Comparison of ENCODE assay signal across 9 cellular contexts in the genomic region with DNA sequence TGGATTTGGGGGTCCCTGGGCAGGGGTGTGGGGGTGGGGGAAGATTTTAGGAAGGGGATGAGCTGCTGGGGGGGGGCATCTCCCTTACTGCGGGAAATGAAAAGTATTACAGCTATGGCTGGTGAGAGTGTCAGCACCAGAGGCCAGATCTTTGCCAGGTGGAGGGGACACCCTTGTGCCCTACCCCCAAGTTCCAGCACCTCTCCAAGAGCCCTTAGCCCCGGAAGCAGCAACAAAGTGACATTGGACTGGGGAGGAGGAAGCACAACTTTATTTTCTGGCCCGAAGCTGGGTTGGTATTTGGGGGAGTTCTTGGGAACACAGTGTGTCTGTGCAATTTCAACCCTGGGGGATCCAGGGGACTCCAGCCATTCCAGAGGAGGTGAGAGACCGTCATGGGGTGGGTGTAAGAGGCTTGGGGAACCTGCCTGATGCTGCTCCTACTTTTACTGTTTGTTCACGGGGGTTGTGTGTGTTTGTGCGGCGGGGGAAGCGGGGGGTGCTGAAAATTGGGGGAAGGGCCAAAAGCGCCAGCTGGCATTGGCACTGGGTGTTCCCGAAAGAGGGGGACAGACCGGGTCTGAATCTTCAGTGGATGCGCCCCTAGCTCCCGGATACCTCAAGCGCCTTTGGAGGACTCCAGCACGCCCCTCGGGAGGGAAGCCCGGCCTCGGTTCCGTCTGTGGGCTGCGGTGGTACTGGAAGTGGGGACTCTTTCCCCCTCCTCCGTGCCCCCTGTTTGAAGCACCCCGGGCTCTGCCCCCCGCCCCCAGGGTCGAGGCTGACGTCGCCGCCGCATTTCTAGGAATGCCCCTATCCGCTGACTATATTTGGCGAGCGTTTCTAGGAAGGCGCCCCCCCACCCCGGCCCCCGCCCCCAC.
A peak's percentile ranks its signal among the peaks of the same experiment; 100 is the strongest.
DNase-seq lines count a peak whose midpoint lies in the region; ATAC-seq, FAIRE-seq and TF ChIP-seq lines count a peak whose summit lies in the region.
"Had no signal": no experiment of that assay in that cellular context is flagged by ENCODE, and none has a peak within 500 bp of the region (broad histone marks: within the 10 kb centered on the region; RNA-seq: fewer than 3 reads in every experiment).

No MANE protein-coding gene starts in this region.

- intact Hi-C loops in stomach (cut with DNase I; ENCODE audit: low total_unique reads) = no loop called here

- H3K27ac ChIP-seq in astrocyte (ENCODE audit: low read depth, low read length) (no peak overlapping the region), stomach (peak overlapping the region; percentile 68 to 86 (median 84))

- H3K4me1 Mint-ChIP-seq in astrocyte (ENCODE audit: low read depth, unreplicated experiment) (peaks cover 21% of the 10 kb centered on the region), immature natural killer cell (peaks cover 18 to 20% of the 10 kb centered on the region in 2 donors)

- peaks cover 33% of the 10 kb centered on the region for H3K79me2 ChIP-seq in astrocyte (ENCODE audit: insufficient read depth, low read length)

- no peaks in the 10 kb centered on the region for H3K9me3 Mint-ChIP-seq in astrocyte (ENCODE audit: unreplicated experiment)
- no peaks in the 10 kb centered on the region for H3K9me3 Mint-ChIP-seq in immature natural killer cell

- DNase-seq in NCI-H146 (lab: John Stamatoyannopoulos, UW) (peak; percentile 39), NCI-H146 treated with DMSO at 0.1 percent for 48 hours (lab: John Stamatoyannopoulos, UW; ENCODE audit: unreplicated experiment) (no peak), LNCaP clone FGC (ENCODE audit: low read depth) (no peak), astrocyte (ENCODE audit: low read depth) (no peak), immature natural killer cell (no peak), stomach (peak; percentile 42), COLO829 (ENCODE audit: low spot score) (no peak)

- H3K4me3 Mint-ChIP-seq in astrocyte (ENCODE audit: unreplicated experiment) (peak overlapping the region; percentile 82), immature natural killer cell (peak overlapping the region; percentile 67 to 85 (median 79))

- H3K36me3 Mint-ChIP-seq in astrocyte (ENCODE audit: low read depth, unreplicated experiment) = no peaks in the 10 kb centered on the region
- H3K36me3 Mint-ChIP-seq in immature natural killer cell = no peaks in the 10 kb centered on the region

- peak overlapping the region; percentile 73 for H3K9ac ChIP-seq in astrocyte (ENCODE audit: low read length)

- TF ChIP-seq EP300 in stomach (IDR thresholded peaks at IDR 0.05) = no peak

- H4K20me1 ChIP-seq in astrocyte (ENCODE audit: insufficient read depth, low read length) = peaks cover 30% of the 10 kb centered on the region

- H3K4me3 ChIP-seq in LNCaP clone FGC (ENCODE audit: low read depth, low read length) (peak overlapping the region; percentile 56), astrocyte (ENCODE audit: insufficient read depth, low read depth, low read length) (peak overlapping the region; percentile 58), stomach (peak overlapping the region; percentile 82 to 98 (median 94))

- TF ChIP-seq CTCF in LNCaP clone FGC (IDR thresholded peaks at IDR 0.05; ENCODE audit: control insufficient read depth, extremely low read depth, insufficient read depth) (no peak), astrocyte (IDR thresholded peaks at IDR 0.05; ENCODE audit: insufficient read depth, low read depth, low read length) (no peak), stomach (IDR thresholded peaks at IDR 0.05) (no peak)

- 0 to 3% (median 1%) methylated on average over 13 to 34 of the region's 34 CpGs for WGBS in stomach, 5 donors

- H3K4me1 ChIP-seq in astrocyte (ENCODE audit: insufficient read depth, low read length) = peaks cover 6% of the 10 kb centered on the region
- H3K4me1 ChIP-seq in stomach = peaks cover 21 to 50% (median 34%) of the 10 kb centered on the region in 4 donors

- H3K27me3 ChIP-seq in astrocyte (ENCODE audit: insufficient read depth, low read length) = no peaks in the 10 kb centered on the region
- peaks cover 0 to 32% (median 0%) of the 10 kb centered on the region in 3 donors for H3K27me3 ChIP-seq in stomach

- peak overlapping the region; percentile 94 for H3K4me2 ChIP-seq in astrocyte (ENCODE audit: low read length)

- H3K27me3 Mint-ChIP-seq in astrocyte (ENCODE audit: low read depth, unreplicated experiment) (peaks cover 2% of the 10 kb centered on the region), immature natural killer cell (ENCODE audit: low read depth in 3 of 3) (peaks cover 8 to 20% (median 12%) of the 10 kb centered on the region in 3 donors)

- no peak for TF ChIP-seq POLR2A in stomach (IDR thresholded peaks at IDR 0.05)

- H3K36me3 ChIP-seq in astrocyte (ENCODE audit: insufficient read depth, low read length) (no peaks in the 10 kb centered on the region), stomach (no peaks in the 10 kb centered on the region)

- H3K27ac Mint-ChIP-seq in astrocyte (ENCODE audit: unreplicated experiment) = peak overlapping the region; percentile 93
- no peak overlapping the region for H3K27ac Mint-ChIP-seq in immature natural killer cell

- no peak for ATAC-seq in HG02884 (IDR thresholded peaks at IDR 0.05; ENCODE audit: unreplicated experiment)

- H2AFZ ChIP-seq in astrocyte (ENCODE audit: low read depth, low read length) = peak overlapping the region; percentile 77

- H3K9me3 ChIP-seq in astrocyte (ENCODE audit: insufficient read depth, low read depth, low read length) (no peaks in the 10 kb centered on the region), stomach (no peaks in the 10 kb centered on the region)

- no peak for FAIRE-seq in astrocyte (lab: Jason Lieb, UNC)
- FAIRE-seq: G401.6 had no signal

Comparison
In these comparisons a context has a peak if more than half of its experiments do, and no peak if none do; other contexts are left out.
1. DNase-seq: peak in NCI-H146 (single experiment) and stomach (single experiment); none in NCI-H146 treated with DMSO at 0.1 percent for 48 hours (single experiment), LNCaP clone FGC (single experiment), astrocyte (single experiment), immature natural killer cell (0 of 3) and COLO829 (single experiment).
2. Peak in every context shown above with its lines, with median percentiles within 50 percentile points of each other: H3K4me3 ChIP-seq.